9 cellular contexts compared by ENCODE assay signal in the genomic region with DNA sequence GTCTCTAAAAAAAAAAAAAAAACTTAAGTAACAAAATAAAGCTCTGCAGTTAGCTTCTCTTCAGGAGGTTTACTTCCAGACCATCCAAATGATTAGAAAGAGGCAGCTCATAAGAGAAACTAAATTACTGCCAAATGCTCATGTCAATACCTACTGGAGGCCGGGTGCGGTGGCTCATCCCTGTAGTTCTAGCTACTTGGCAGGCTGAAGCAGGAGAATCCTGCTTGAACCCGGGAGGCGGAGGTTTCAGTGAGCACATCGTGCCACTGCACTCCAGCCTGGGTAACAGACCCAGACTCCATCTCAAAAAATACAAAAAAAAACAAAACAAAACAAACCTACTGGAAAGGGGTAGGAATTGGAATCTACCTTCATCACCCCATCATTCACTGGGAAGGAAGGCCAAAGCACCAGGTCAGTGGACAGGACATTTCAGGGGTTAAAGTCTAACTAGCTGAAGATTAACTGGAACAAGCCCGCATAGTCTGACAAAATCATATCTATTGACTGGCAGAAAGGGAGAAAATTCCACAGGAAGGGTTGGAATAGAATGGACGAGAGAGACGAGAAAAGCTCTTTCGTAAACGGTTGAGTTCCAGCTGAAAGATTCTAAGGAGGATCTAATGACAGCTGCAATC. TPM values are rescaled to one million over a fixed set of nuclear protein-coding genes. Genes with fewer than 3 reads are reported as not detected.
DNase-seq lines count a peak whose midpoint lies in the region; ATAC-seq and TF ChIP-seq lines count a peak whose summit lies in the region.
"Had no signal": no experiment of that assay in that cellular context is flagged by ENCODE, and none has a peak within 500 bp of the region (broad histone marks: within the 10 kb centered on the region; RNA-seq: fewer than 3 reads in every experiment).

No MANE protein-coding gene starts in this region.

- intact Hi-C loops in esophagus squamous epithelium (cut with DNase I): no loop called here

- DNase-seq in RWPE2 (ENCODE audit: low spot score) (no peak), esophagus squamous epithelium (lab: John Stamatoyannopoulos, UW) (no peak), foreskin melanocyte (no peak), NCI-H2196 treated with DMSO at 0.1 percent for 48 hours (lab: John Stamatoyannopoulos, UW; ENCODE audit: unreplicated experiment) (no peak), DMS153 treated with DMSO at 0.1 percent for 48 hours (lab: John Stamatoyannopoulos, UW; ENCODE audit: unreplicated experiment) (no peak)
- DNase-seq in activated effector memory CD4-positive, alpha-beta T cell treated with anti-CD3 and anti-CD28 coated beads, Interleukin-2, amount 50 U/mL, for 16 hours: no peak
- DNase-seq: stimulated activated naive CD4-positive, alpha-beta T cell had no signal

- H3K79me2 ChIP-seq in parathyroid adenoma: peaks cover 11% of the 10 kb centered on the region

- TF ChIP-seq CTCF in RWPE2 (IDR thresholded peaks at IDR 0.05; ENCODE audit: poor library complexity, severe bottlenecking): no peak
- no peak for TF ChIP-seq CTCF in esophagus squamous epithelium (IDR thresholded peaks at IDR 0.05)
- TF ChIP-seq CTCF in parathyroid adenoma (IDR thresholded peaks at IDR 0.05): no peak

- ATAC-seq in RWPE2 (ENCODE audit: low read depth): no peak

- H3K9ac ChIP-seq in ES-I3 (ENCODE audit: low read depth, low read length) (peak overlapping the region; percentile 86; the same call in 1 of the 2 replicates), parathyroid adenoma (no peak overlapping the region)

- 42 to 56% methylated on average over 9 to 10 of the region's 10 CpGs for WGBS in esophagus squamous epithelium, 2 donors

- TF ChIP-seq POLR2A in esophagus squamous epithelium (IDR thresholded peaks at IDR 0.05): no peak

- H3K4me2 ChIP-seq in parathyroid adenoma (ENCODE audit: low read length): peak overlapping the region; percentile 77

- no peaks in the 10 kb centered on the region for H3K9me3 ChIP-seq in ES-I3 (ENCODE audit: control insufficient read depth, insufficient read depth, low read length)
- H3K9me3 ChIP-seq in RWPE2 (ENCODE audit: severe bottlenecking): no peaks in the 10 kb centered on the region
- peaks cover 0 to 16% (median 0%) of the 10 kb centered on the region in 3 donors for H3K9me3 ChIP-seq in esophagus squamous epithelium
- no peaks in the 10 kb centered on the region for H3K9me3 ChIP-seq in parathyroid adenoma (ENCODE audit: control insufficient read depth, low read length)

- no peaks in the 10 kb centered on the region for H3K4me1 ChIP-seq in ES-I3 (ENCODE audit: insufficient read depth, low read length)
- H3K4me1 ChIP-seq in RWPE2 (ENCODE audit: insufficient read depth, poor library complexity, severe bottlenecking): no peaks in the 10 kb centered on the region
- peaks cover 0 to 21% (median 9%) of the 10 kb centered on the region in 3 donors for H3K4me1 ChIP-seq in esophagus squamous epithelium
- peaks cover 4% of the 10 kb centered on the region for H3K4me1 ChIP-seq in parathyroid adenoma

- H3K27ac ChIP-seq in RWPE2 (ENCODE audit: poor library complexity, severe bottlenecking) (peak overlapping the region; percentile 38), esophagus squamous epithelium (peak overlapping the region in 2 of 4 donors; percentile 87 to 91), parathyroid adenoma (peak overlapping the region; percentile 79)

- H3K27me3 ChIP-seq in RWPE2 (ENCODE audit: insufficient read depth, poor library complexity, severe bottlenecking): no peaks in the 10 kb centered on the region
- H3K27me3 ChIP-seq in esophagus squamous epithelium: no peaks in the 10 kb centered on the region
- no peaks in the 10 kb centered on the region for H3K27me3 ChIP-seq in parathyroid adenoma (ENCODE audit: control insufficient read depth, insufficient read depth, low read length)

- no peaks in the 10 kb centered on the region for H3K36me3 ChIP-seq in ES-I3 (ENCODE audit: insufficient read depth, low read length)
- H3K36me3 ChIP-seq in RWPE2 (ENCODE audit: low read depth): no peaks in the 10 kb centered on the region
- H3K36me3 ChIP-seq in esophagus squamous epithelium: peaks cover 0 to 6% (median 0%) of the 10 kb centered on the region in 3 donors
- no peaks in the 10 kb centered on the region for H3K36me3 ChIP-seq in parathyroid adenoma (ENCODE audit: control insufficient read depth, insufficient read depth, low read length)

- H2AFZ ChIP-seq in parathyroid adenoma: peak overlapping the region; percentile 46

- H3K4me3 ChIP-seq in RWPE2 (ENCODE audit: severe bottlenecking) (peak overlapping the region; percentile 88), esophagus squamous epithelium (peak overlapping the region in 3 of 4 donors; percentile 63 to 78 (median 78)), parathyroid adenoma (ENCODE audit: low read depth, low read length) (peak overlapping the region; percentile 89)

RNA-seq across cellular contexts. Expression of a gene that starts 1.3 kb away (rescaled TPM):
- 1 to 10 TPM in 3 of 4 donors, under 1 TPM in 1; 0.88 to 4.0 (median 2.0) TPM for total RNA-seq in esophagus squamous epithelium

RNA-seq across cellular contexts. Expression of a gene that starts 40.8 kb away (rescaled TPM):
- total RNA-seq in esophagus squamous epithelium: 1 to 10 TPM in 2 of 4 donors, under 1 TPM in 2; 0.30 to 2.1 (median 0.95) TPM
